In genomic region chr18:77141401-77142118, GRCh38 we compare ENCODE assay signal across 11 cellular contexts. TPM values are rescaled to one million over a fixed set of nuclear protein-coding genes. Genes with fewer than 3 reads are reported as not detected.
A peak's percentile ranks its signal among the peaks of the same experiment; 100 is the strongest.
DNase-seq lines count a peak whose midpoint lies in the region; TF ChIP-seq lines count a peak whose summit lies in the region.
"Had no signal": no experiment of that assay in that cellular context is flagged by ENCODE, and none has a peak within 500 bp of the region (broad histone marks: within the 10 kb centered on the region; RNA-seq: fewer than 3 reads in every experiment).

No MANE protein-coding gene starts in this region.

- no peaks in the 10 kb centered on the region for H3K27me3 Mint-ChIP-seq in activated naive CD4-positive, alpha-beta T cell treated with anti-CD3 and anti-CD28 coated beads, Interleukin-2, amount 50 U/mL, for 24 hours
- peaks cover 7% of the 10 kb centered on the region for H3K27me3 Mint-ChIP-seq in endothelial cell (ENCODE audit: unreplicated experiment)
- H3K27me3 Mint-ChIP-seq in activated naive CD8-positive, alpha-beta T cell treated with anti-CD3 and anti-CD28 coated beads for 36 hours: no peaks in the 10 kb centered on the region

- H3K36me3 Mint-ChIP-seq in activated naive CD4-positive, alpha-beta T cell treated with anti-CD3 and anti-CD28 coated beads, Interleukin-2, amount 50 U/mL, for 24 hours: peaks cover 11% of the 10 kb centered on the region
- H3K36me3 Mint-ChIP-seq in endothelial cell (ENCODE audit: low read depth, unreplicated experiment): peaks cover 17% of the 10 kb centered on the region
- H3K36me3 Mint-ChIP-seq in activated naive CD8-positive, alpha-beta T cell treated with anti-CD3 and anti-CD28 coated beads for 36 hours: no peaks in the 10 kb centered on the region

- peak overlapping the region; percentile 52 for H3K27ac Mint-ChIP-seq in activated naive CD4-positive, alpha-beta T cell treated with anti-CD3 and anti-CD28 coated beads, Interleukin-2, amount 50 U/mL, for 24 hours
- H3K27ac Mint-ChIP-seq in endothelial cell (ENCODE audit: unreplicated experiment): no peak overlapping the region
- no peak overlapping the region for H3K27ac Mint-ChIP-seq in activated naive CD8-positive, alpha-beta T cell treated with anti-CD3 and anti-CD28 coated beads for 36 hours

- no peak overlapping the region for H3K4me3 Mint-ChIP-seq in activated naive CD4-positive, alpha-beta T cell treated with anti-CD3 and anti-CD28 coated beads, Interleukin-2, amount 50 U/mL, for 24 hours
- no peak overlapping the region for H3K4me3 Mint-ChIP-seq in endothelial cell (ENCODE audit: unreplicated experiment)
- H3K4me3 Mint-ChIP-seq in activated naive CD8-positive, alpha-beta T cell treated with anti-CD3 and anti-CD28 coated beads for 36 hours: no peak overlapping the region

- DNase-seq in activated naive CD4-positive, alpha-beta T cell (lab: John Stamatoyannopoulos, UW): no peak
- DNase-seq in OCI-M1 (lab: John Stamatoyannopoulos, UW) (peak; percentile 5), endothelial cell (ENCODE audit: low spot score) (no peak), middle frontal gyrus (ENCODE audit: extremely low spot score, low spot score) (no peak), DMS153 (lab: John Stamatoyannopoulos, UW) (no peak)
- peak; percentile 28 for DNase-seq in stimulated activated CD8-positive, alpha-beta memory T cell treated with anti-CD3 and anti-CD28 coated beads, Interleukin-4, amount 100 ng/mL, for 48 hours
- DNase-seq in activated naive CD8-positive, alpha-beta T cell treated with anti-CD3 and anti-CD28 coated beads for 36 hours: no peak
- DNase-seq: activated CD8-positive, alpha-beta memory T cell treated with anti-CD3 and anti-CD28 coated beads, Interleukin-2, amount 50 U/mL, for 48 hours; amygdala; MM.1S had no signal

- H3K9me3 Mint-ChIP-seq in activated naive CD4-positive, alpha-beta T cell treated with anti-CD3 and anti-CD28 coated beads, Interleukin-2, amount 50 U/mL, for 24 hours: peaks cover 9% of the 10 kb centered on the region
- peaks cover 18% of the 10 kb centered on the region for H3K9me3 Mint-ChIP-seq in endothelial cell (ENCODE audit: unreplicated experiment)
- peaks cover 18% of the 10 kb centered on the region for H3K9me3 Mint-ChIP-seq in activated naive CD8-positive, alpha-beta T cell treated with anti-CD3 and anti-CD28 coated beads for 36 hours

- peak; percentile 26 for TF ChIP-seq CTCF in endothelial cell (IDR thresholded peaks at IDR 0.05; ENCODE audit: unreplicated experiment)

- H3K4me1 Mint-ChIP-seq in activated naive CD4-positive, alpha-beta T cell treated with anti-CD3 and anti-CD28 coated beads, Interleukin-2, amount 50 U/mL, for 24 hours: peaks cover 53% of the 10 kb centered on the region
- H3K4me1 Mint-ChIP-seq in endothelial cell (ENCODE audit: unreplicated experiment): no peaks in the 10 kb centered on the region
- peaks cover 20% of the 10 kb centered on the region for H3K4me1 Mint-ChIP-seq in activated naive CD8-positive, alpha-beta T cell treated with anti-CD3 and anti-CD28 coated beads for 36 hours

RNA-seq across cellular contexts. Expression of gene MBP, which starts 9.0 kb away (rescaled TPM):
- 9.7 TPM for total RNA-seq in endothelial cell (ENCODE audit: unreplicated experiment)
- 10 to 100 TPM; 41.2 to 45.9 TPM for total RNA-seq in activated naive CD8-positive, alpha-beta T cell treated with anti-CD3 and anti-CD28 coated beads for 36 hours

Comparison
In these comparisons a context has a peak if more than half of its experiments do, and no peak if none do; other contexts are left out.
1. DNase-seq: peak in OCI-M1 (single experiment) and stimulated activated CD8-positive, alpha-beta memory T cell treated with anti-CD3 and anti-CD28 coated beads, Interleukin-4, amount 100 ng/mL, for 48 hours (single experiment); none in activated naive CD4-positive, alpha-beta T cell (0 of 4), endothelial cell (single experiment), activated naive CD8-positive, alpha-beta T cell treated with anti-CD3 and anti-CD28 coated beads for 36 hours (single experiment), middle frontal gyrus (single experiment) and DMS153 (single experiment).